ENCODE assay signal across 11 cellular contexts in genomic region chr18:65133610-65134009, GRCh38.
"Had no signal": no experiment of that assay in that cellular context is flagged by ENCODE, and none has a peak within 500 bp of the region (broad histone marks: within the 10 kb centered on the region; RNA-seq: fewer than 3 reads in every experiment).

No MANE protein-coding gene starts in this region.

- H2AFZ ChIP-seq: GM23248, GM23338 had no signal

- ATAC-seq: GM23338, HCT116 had no signal

- H3K4me3 ChIP-seq: GM23248, GM23338, HAP-1 had no signal

- H3K9me3 ChIP-seq: HAP-1 had no signal

- H3K27ac ChIP-seq: GM23248 had no signal

- H3K9ac ChIP-seq: GM23248 had no signal

- FAIRE-seq: H1, H54 had no signal

- H3K4me2 ChIP-seq: GM23338 had no signal

- H3K36me3 ChIP-seq: HAP-1 had no signal

- H3K4me1 ChIP-seq: HAP-1 had no signal

- DNase-seq: GM23248, GOT3, H7, H9, HCEC 1CT, HFFc6 had no signal
